In the genomic region with DNA sequence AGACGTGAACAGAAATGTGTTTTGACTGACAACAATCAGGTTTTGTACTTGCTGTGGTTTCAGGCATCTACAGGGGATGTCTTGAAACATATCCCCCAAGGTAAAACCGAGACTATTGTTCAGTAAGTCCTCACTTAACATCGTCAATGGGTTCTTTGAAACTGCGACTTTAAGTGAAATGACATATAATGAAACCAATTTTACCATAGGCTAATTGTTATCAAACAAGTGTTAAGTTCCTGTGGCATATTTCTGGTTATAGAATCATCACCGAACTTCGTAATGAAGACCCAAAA, we compare ENCODE assay signal across 18 cellular contexts. TPM values are rescaled to one million over a fixed set of nuclear protein-coding genes. Genes with fewer than 3 reads are reported as not detected.
A peak's percentile ranks its signal among the peaks of the same experiment; 100 is the strongest.
DNase-seq lines count a peak whose midpoint lies in the region; ATAC-seq lines count a peak whose summit lies in the region.
"Had no signal": no experiment of that assay in that cellular context is flagged by ENCODE, and none has a peak within 500 bp of the region (broad histone marks: within the 10 kb centered on the region; RNA-seq: fewer than 3 reads in every experiment).

No MANE protein-coding gene starts in this region.

- peaks cover 11% of the 10 kb centered on the region for H3K4me1 Mint-ChIP-seq in activated T-cell treated with anti-CD3 and anti-CD28 coated beads, Interleukin-2, amount 50 U/mL, for 4 hours (ENCODE audit: low read depth)
- peaks cover 7% of the 10 kb centered on the region for H3K4me1 Mint-ChIP-seq in activated T-cell treated with anti-CD3 and anti-CD28 coated beads, Interleukin-2, amount 50 U/mL, for 24 hours (ENCODE audit: low read depth)
- peaks cover 3% of the 10 kb centered on the region for H3K4me1 Mint-ChIP-seq in T-helper 17 cell
- H3K4me1 Mint-ChIP-seq in stimulated activated naive CD8-positive, alpha-beta T cell treated with anti-CD3 and anti-CD28 coated beads, Interleukin-15, amount 100 ng/mL, for 72 hours, result peaks cover 18% of the 10 kb centered on the region

- H3K9me3 Mint-ChIP-seq in activated T-cell treated with anti-CD3 and anti-CD28 coated beads, Interleukin-2, amount 50 U/mL, for 4 hours, result no peaks in the 10 kb centered on the region
- H3K9me3 Mint-ChIP-seq in activated T-cell treated with anti-CD3 and anti-CD28 coated beads, Interleukin-2, amount 50 U/mL, for 24 hours, result no peaks in the 10 kb centered on the region
- no peaks in the 10 kb centered on the region for H3K9me3 Mint-ChIP-seq in stimulated activated naive CD8-positive, alpha-beta T cell treated with anti-CD3 and anti-CD28 coated beads, Interleukin-15, amount 100 ng/mL, for 72 hours

- H3K9me3 ChIP-seq in T-helper 17 cell (ENCODE audit: control insufficient read depth, low read length, poor library complexity, severe bottlenecking), result no peaks in the 10 kb centered on the region
- H3K9me3 ChIP-seq: breast epithelium, esophagus muscularis mucosa, stomach had no signal

- ATAC-seq in activated T-cell treated with anti-CD3 and anti-CD28 coated beads, Interleukin-2, amount 50 U/mL, for 4 hours, result peak; percentile 63 to 69
- ATAC-seq in GM19463 (IDR thresholded peaks at IDR 0.05; ENCODE audit: unreplicated experiment), result peak; percentile 57
- ATAC-seq in T-helper 17 cell, result peak; percentile 21
- peak; percentile 99 for ATAC-seq in stimulated activated naive CD8-positive, alpha-beta T cell treated with anti-CD3 and anti-CD28 coated beads, Interleukin-15, amount 100 ng/mL, for 72 hours
- ATAC-seq in HG02970 (IDR thresholded peaks at IDR 0.05; ENCODE audit: low FRiP score, unreplicated experiment), result no peak
- no peak for ATAC-seq in GM18909 (IDR thresholded peaks at IDR 0.05; ENCODE audit: poor library complexity, unreplicated experiment)

- H3K27me3 Mint-ChIP-seq in activated T-cell treated with anti-CD3 and anti-CD28 coated beads, Interleukin-2, amount 50 U/mL, for 4 hours (ENCODE audit: low read depth), result peaks cover 1% of the 10 kb centered on the region
- no peaks in the 10 kb centered on the region for H3K27me3 Mint-ChIP-seq in activated T-cell treated with anti-CD3 and anti-CD28 coated beads, Interleukin-2, amount 50 U/mL, for 24 hours
- no peaks in the 10 kb centered on the region for H3K27me3 Mint-ChIP-seq in T-helper 17 cell
- no peaks in the 10 kb centered on the region for H3K27me3 Mint-ChIP-seq in stimulated activated naive CD8-positive, alpha-beta T cell treated with anti-CD3 and anti-CD28 coated beads, Interleukin-15, amount 100 ng/mL, for 72 hours

- no peaks in the 10 kb centered on the region for H3K36me3 Mint-ChIP-seq in activated T-cell treated with anti-CD3 and anti-CD28 coated beads, Interleukin-2, amount 50 U/mL, for 4 hours (ENCODE audit: insufficient read depth)
- no peaks in the 10 kb centered on the region for H3K36me3 Mint-ChIP-seq in activated T-cell treated with anti-CD3 and anti-CD28 coated beads, Interleukin-2, amount 50 U/mL, for 24 hours (ENCODE audit: low read depth)
- no peaks in the 10 kb centered on the region for H3K36me3 Mint-ChIP-seq in T-helper 17 cell (ENCODE audit: low read depth)

- no peak for DNase-seq in activated T-cell treated with anti-CD3 and anti-CD28 coated beads, Interleukin-2, amount 50 U/mL, for 4 hours
- DNase-seq in activated T-cell treated with anti-CD3 and anti-CD28 coated beads, Interleukin-2, amount 50 U/mL, for 24 hours, result no peak
- no peak for DNase-seq in T-helper 17 cell
- DNase-seq in stimulated activated naive CD8-positive, alpha-beta T cell treated with anti-CD3 and anti-CD28 coated beads, Interleukin-15, amount 100 ng/mL, for 72 hours, result peak in 1 of 2 donors; percentile 25
- DNase-seq in NCI-H187 treated with DMSO at 0.1 percent for 48 hours (lab: John Stamatoyannopoulos, UW), result no peak
- DNase-seq: NCI-H2081 treated with DMSO at 0.1 percent for 48 hours; NCI-H524; occipital lobe; SHP77 treated with DMSO at 0.1 percent for 48 hours; stimulated activated CD4-positive, alpha-beta T cell treated with anti-CD3 and anti-CD28 coated beads, Interleukin-15, amount 100 ng/mL, for 24 hours; stomach had no signal

- H3K4me3 Mint-ChIP-seq in activated T-cell treated with anti-CD3 and anti-CD28 coated beads, Interleukin-2, amount 50 U/mL, for 4 hours, result peak overlapping the region; percentile 16
- H3K4me3 Mint-ChIP-seq in activated T-cell treated with anti-CD3 and anti-CD28 coated beads, Interleukin-2, amount 50 U/mL, for 24 hours, result no peak overlapping the region
- H3K4me3 Mint-ChIP-seq in T-helper 17 cell, result peak overlapping the region; percentile 71
- H3K4me3 Mint-ChIP-seq in stimulated activated naive CD8-positive, alpha-beta T cell treated with anti-CD3 and anti-CD28 coated beads, Interleukin-15, amount 100 ng/mL, for 72 hours, result peak overlapping the region in 1 of 2 donors; percentile 37

- H3K27ac Mint-ChIP-seq in activated T-cell treated with anti-CD3 and anti-CD28 coated beads, Interleukin-2, amount 50 U/mL, for 24 hours, result no peak overlapping the region
- H3K27ac Mint-ChIP-seq in T-helper 17 cell, result peak overlapping the region; percentile 67
- no peak overlapping the region for H3K27ac Mint-ChIP-seq in stimulated activated naive CD8-positive, alpha-beta T cell treated with anti-CD3 and anti-CD28 coated beads, Interleukin-15, amount 100 ng/mL, for 72 hours

RNA-seq across cellular contexts. Expression of a gene that starts 16.4 kb away (rescaled TPM):
- total RNA-seq in activated T-cell treated with anti-CD3 and anti-CD28 coated beads, Interleukin-2, amount 50 U/mL, for 4 hours, result not detected
- total RNA-seq in T-helper 17 cell, result not detected
- total RNA-seq: glomerular endothelial cell had no signal

RNA-seq across cellular contexts. Expression of a gene that starts 36.3 kb away (rescaled TPM):
- not detected for total RNA-seq in activated T-cell treated with anti-CD3 and anti-CD28 coated beads, Interleukin-2, amount 50 U/mL, for 4 hours
- under 1 TPM in 1 of 2 donors, not detected in 1; 0.52 TPM for total RNA-seq in T-helper 17 cell
- total RNA-seq: glomerular endothelial cell, MCF 10A had no signal

RNA-seq across cellular contexts. Expression of a gene that starts 41.6 kb away (rescaled TPM):
- not detected for total RNA-seq in activated T-cell treated with anti-CD3 and anti-CD28 coated beads, Interleukin-2, amount 50 U/mL, for 4 hours
- total RNA-seq in T-helper 17 cell, result not detected
- total RNA-seq: glomerular endothelial cell had no signal

Comparison
In these comparisons a context has a peak if more than half of its experiments do, and no peak if none do; other contexts are left out.
1. ATAC-seq: peak in activated T-cell treated with anti-CD3 and anti-CD28 coated beads, Interleukin-2, amount 50 U/mL, for 4 hours (2 of 2), GM19463 (single experiment), T-helper 17 cell (single experiment) and stimulated activated naive CD8-positive, alpha-beta T cell treated with anti-CD3 and anti-CD28 coated beads, Interleukin-15, amount 100 ng/mL, for 72 hours (single experiment); none in HG02970 (single experiment) and GM18909 (single experiment).